Comparison of ENCODE assay signal across 19 cellular contexts in genomic region chr3:71074416-71074815, GRCh38.
A peak's percentile ranks its signal among the peaks of the same experiment; 100 is the strongest.
DNase-seq lines count a peak whose midpoint lies in the region; ATAC-seq and TF ChIP-seq lines count a peak whose summit lies in the region.
"Had no signal": no experiment of that assay in that cellular context is flagged by ENCODE, and none has a peak within 500 bp of the region (broad histone marks: within the 10 kb centered on the region; RNA-seq: fewer than 3 reads in every experiment).

No MANE protein-coding gene starts in this region.

- ATAC-seq in IMR-90 (ENCODE audit: low read depth): no peak
- ATAC-seq in naive thymus-derived CD8-positive, alpha-beta T cell: no peak
- ATAC-seq in HG02870 (IDR thresholded peaks at IDR 0.05; ENCODE audit: unreplicated experiment): no peak
- ATAC-seq: activated T-cell treated with anti-CD3 and anti-CD28 coated beads, Interleukin-2, amount 50 U/mL, for 4 hours; gastrocnemius medialis had no signal

- H3K36me3 Mint-ChIP-seq in CD4-positive, alpha-beta memory T cell: peaks cover 3 to 22% of the 10 kb centered on the region in 2 donors
- H3K36me3 Mint-ChIP-seq in naive thymus-derived CD8-positive, alpha-beta T cell: peaks cover 0 to 25% (median 0%) of the 10 kb centered on the region in 3 donors
- H3K36me3 Mint-ChIP-seq: neural progenitor cell had no signal

- H2AK9ac ChIP-seq in IMR-90 (replicated peaks; ENCODE audit: low read depth, low read length, poor library complexity): peak overlapping the region; percentile 22

- H3K4me2 ChIP-seq in IMR-90 (ENCODE audit: low read depth, low read length): no peak overlapping the region
- H3K4me2 ChIP-seq: neural progenitor cell had no signal

- in situ Hi-C loops in IMR-90 (cut with MboI; ENCODE audit: low sequenced_read_pairs) (no loop called here), brain microvascular endothelial cell (cut with HindIII; ENCODE audit: low pct_ligation_motif_present, low sequenced_read_pairs) (loop anchor here (25.0 kb wide), 1 partner anchor 537 kb away; no protein-coding TSS in a partner anchor)

- no peak for TF ChIP-seq RAD21 in IMR-90 (IDR thresholded peaks at IDR 0.05; ENCODE audit: low read length)

- H3K23ac ChIP-seq in IMR-90 (ENCODE audit: low read depth, low read length): peak overlapping the region; percentile 58; the same call in 1 of the 2 replicates

- peaks cover 3% of the 10 kb centered on the region; the same call in 1 of the 2 replicates for H4K20me1 ChIP-seq in IMR-90 (ENCODE audit: insufficient read depth, low read length)

- intact Hi-C loops in CD4-positive, alpha-beta memory T cell (cut with micrococcal nuclease): no loop called here
- intact Hi-C loops in IMR-90 (cut with micrococcal nuclease): no loop called here

- 0 out of 2 replicates have a peak overlapping the region, but pooled peaks have one; percentile 14 for H3K9ac ChIP-seq in IMR-90 (ENCODE audit: low read depth, low read length)
- H3K9ac ChIP-seq: neural progenitor cell had no signal

- peak overlapping the region; percentile 72 for H2BK5ac ChIP-seq in IMR-90 (ENCODE audit: low read depth, low read length, poor library complexity, severe bottlenecking)

- H2AFZ ChIP-seq in IMR-90 (replicated peaks; ENCODE audit: low read length, poor library complexity): no peak overlapping the region
- H2AFZ ChIP-seq: neural progenitor cell had no signal

- POLR2A ChIA-PET in CD4-positive, alpha-beta memory T cell (lab: Charles Lee; ENCODE audit: partially characterized antibody): interaction anchor here (3.7 kb wide), 1 partner anchor 13 kb away, joined by 13 read pairs; no protein-coding TSS in a partner anchor
- POLR2A ChIA-PET in IMR-90 (lab: Charles Lee; ENCODE audit: unreplicated experiment): no interaction called here
- POLR2A ChIA-PET in naive thymus-derived CD8-positive, alpha-beta T cell (lab: Charles Lee): interaction anchor here (0.6 kb wide), 1 partner anchor 134 kb away, joined by 3 read pairs; no protein-coding TSS in a partner anchor

- no peaks in the 10 kb centered on the region for H3K27me3 ChIP-seq in CD4-positive, alpha-beta memory T cell (ENCODE audit: insufficient read depth, low read length)
- no peaks in the 10 kb centered on the region for H3K27me3 ChIP-seq in IMR-90 (ENCODE audit: control insufficient read depth, insufficient read depth, low read length)
- no peaks in the 10 kb centered on the region for H3K27me3 ChIP-seq in brain microvascular endothelial cell (replicated peaks)
- H3K27me3 ChIP-seq: gastrocnemius medialis, neural progenitor cell, suprapubic skin had no signal

- H3K9me3 Mint-ChIP-seq in CD4-positive, alpha-beta memory T cell: no peaks in the 10 kb centered on the region
- no peaks in the 10 kb centered on the region for H3K9me3 Mint-ChIP-seq in naive thymus-derived CD8-positive, alpha-beta T cell
- H3K9me3 Mint-ChIP-seq: activated T-cell treated with anti-CD3 and anti-CD28 coated beads, Interleukin-2, amount 50 U/mL, for 4 hours; neural progenitor cell had no signal

- peak overlapping the region; percentile 36; the same call in 1 of the 2 replicates for H4K5ac ChIP-seq in IMR-90 (ENCODE audit: low read depth, low read length)

- dilution Hi-C loops in IMR-90 (cut with HindIII; ENCODE audit: low sequenced_read_pairs, unreplicated experiment): no loop called here

- peaks cover 6% of the 10 kb centered on the region for H3K36me3 ChIP-seq in CD4-positive, alpha-beta memory T cell (ENCODE audit: insufficient read depth, low read length)
- H3K36me3 ChIP-seq in IMR-90 (ENCODE audit: control insufficient read depth, insufficient read depth, low read length) (0 out of 2 replicates have a peak, but pooled peaks cover 2% of the 10 kb centered on the region), brain microvascular endothelial cell (replicated peaks) (no peaks in the 10 kb centered on the region)
- H3K36me3 ChIP-seq: gastrocnemius medialis, HAP-1, neural progenitor cell, suprapubic skin had no signal

- no peak overlapping the region for H3K18ac ChIP-seq in IMR-90 (ENCODE audit: low read depth, low read length)

- H3K27me3 Mint-ChIP-seq in CD4-positive, alpha-beta memory T cell: no peaks in the 10 kb centered on the region
- no peaks in the 10 kb centered on the region for H3K27me3 Mint-ChIP-seq in naive thymus-derived CD8-positive, alpha-beta T cell

- H2BK120ac ChIP-seq in IMR-90 (ENCODE audit: low read depth, low read length): peak overlapping the region; percentile 23

- H2BK15ac ChIP-seq in IMR-90 (ENCODE audit: low read depth, low read length): peak overlapping the region; percentile 19; the same call in 1 of the 3 replicates

- no peak overlapping the region for H3K56ac ChIP-seq in IMR-90 (ENCODE audit: extremely low read depth, insufficient read depth, low read length)

- H4K91ac ChIP-seq in IMR-90 (ENCODE audit: insufficient read depth, low read depth, low read length): peak overlapping the region; percentile 55; the same call in 1 of the 2 replicates

- peaks cover 50 to 86% of the 10 kb centered on the region in 2 experiments for H3K79me1 ChIP-seq in IMR-90 (ENCODE audit: low read depth in 1 of 2, low read length in 2 of 2)

- H4K8ac ChIP-seq in IMR-90 (ENCODE audit: low read depth in 2 of 2, low read length in 2 of 2): peak overlapping the region in 1 of 2 experiments; percentile 62; a peak in 2 of 4 replicates

- H3K27ac ChIP-seq in CD4-positive, alpha-beta memory T cell (ENCODE audit: low read depth, low read length): no peak overlapping the region
- H3K27ac ChIP-seq in IMR-90 (ENCODE audit: insufficient read depth, low read length): peak overlapping the region; percentile 64; the same call in 1 of the 2 replicates
- H3K27ac ChIP-seq in brain microvascular endothelial cell: peak overlapping the region; percentile 79
- H3K27ac ChIP-seq: gastrocnemius medialis, neural progenitor cell, SK-N-MC, suprapubic skin had no signal

- H3K4ac ChIP-seq in IMR-90 (ENCODE audit: low read depth, low read length): peak overlapping the region; percentile 76

- TF ChIP-seq POLR2A in IMR-90 (IDR thresholded peaks at IDR 0.05; ENCODE audit: low read depth, low read length): no peak

- peak overlapping the region; percentile 36 to 96 (median 89) for H3K27ac Mint-ChIP-seq in CD4-positive, alpha-beta memory T cell
- peak overlapping the region; percentile 61 to 94 (median 86) for H3K27ac Mint-ChIP-seq in naive thymus-derived CD8-positive, alpha-beta T cell
- H3K27ac Mint-ChIP-seq: neural progenitor cell had no signal

- H3K4me1 Mint-ChIP-seq in CD4-positive, alpha-beta memory T cell: peaks cover 61 to 87% (median 73%) of the 10 kb centered on the region in 4 donors
- peaks cover 53 to 96% (median 96%) of the 10 kb centered on the region in 4 donors for H3K4me1 Mint-ChIP-seq in naive thymus-derived CD8-positive, alpha-beta T cell

- peaks cover 67% of the 10 kb centered on the region for H3K4me1 ChIP-seq in CD4-positive, alpha-beta memory T cell (ENCODE audit: insufficient read depth, low read length)
- peaks cover 20% of the 10 kb centered on the region for H3K4me1 ChIP-seq in IMR-90 (ENCODE audit: control insufficient read depth, insufficient read depth, low read length)
- H3K4me1 ChIP-seq: HAP-1 had no signal

- H2AK5ac ChIP-seq in IMR-90 (ENCODE audit: low read depth, low read length): no peak overlapping the region

- WGBS in IMR-90 (ENCODE audit: extremely low coverage in 2 of 2, insufficient read length in 1 of 2), 2 experiments: no CpG with 5 or more reads among the region's 3 CpGs

- H3K9me1 ChIP-seq in IMR-90 (ENCODE audit: insufficient read depth, low read length): peaks cover 23% of the 10 kb centered on the region

- DNase-seq in CD4-positive, alpha-beta memory T cell: no peak
- DNase-seq in IMR-90: peak; percentile 43
- peak; percentile 71 for DNase-seq in brain microvascular endothelial cell
- DNase-seq in naive thymus-derived CD8-positive, alpha-beta T cell: no peak
- no peak for DNase-seq in DMS79 treated with DMSO at 0.1 percent for 48 hours (lab: John Stamatoyannopoulos, UW)
- DNase-seq in GM19240 (ENCODE audit: insufficient read length, low spot score): no peak
- DNase-seq: activated CD4-positive, alpha-beta T cell treated with anti-CD3 and anti-CD28 coated beads for 48 hours; activated T-cell treated with anti-CD3 and anti-CD28 coated beads, Interleukin-2, amount 50 U/mL, for 4 hours; amniotic stem cell; gastrocnemius medialis; NCI-H2029; NCI-H510A; stimulated activated CD4-positive, alpha-beta T cell treated with anti-CD3 and anti-CD28 coated beads, Interleukin-1b, Interleukin-23, amount 100 ng/mL, for 48 hours; T1000 had no signal

- BruUV-seq in IMR-90 (replicated peaks; lab: Mats Ljungman, UMichigan): no TSS peak

- H3K9me3 ChIP-seq in CD4-positive, alpha-beta memory T cell (ENCODE audit: control insufficient read depth in 1 of 2, low read length in 2 of 2): no peaks in the 10 kb centered on the region
- no peaks in the 10 kb centered on the region for H3K9me3 ChIP-seq in IMR-90 (ENCODE audit: control insufficient read depth, insufficient read depth, low read length)
- H3K9me3 ChIP-seq: gastrocnemius medialis, HAP-1, suprapubic skin had no signal

- CTCF ChIA-PET in CD4-positive, alpha-beta memory T cell (lab: Charles Lee; ENCODE audit: partially characterized antibody): interaction anchor here (0.9 to 1.1 kb wide), 3 partner anchors 14 to 17 kb away, joined by 3 to 4 read pairs (median 3); no protein-coding TSS in a partner anchor
- CTCF ChIA-PET in IMR-90 (lab: Yijun Ruan, JAX): no interaction called here

- no peak for TF ChIP-seq CTCF in IMR-90 (conservative IDR thresholded peaks at IDR 0.05; ENCODE audit: low read depth, low read length)
- TF ChIP-seq CTCF in brain microvascular endothelial cell (IDR thresholded peaks at IDR 0.05; ENCODE audit: low read depth, low read length, missing control alignments): no peak

- peak overlapping the region; percentile 54; the same call in 1 of the 2 replicates for H3K14ac ChIP-seq in IMR-90 (replicated peaks; ENCODE audit: low read depth, low read length)

- peak overlapping the region; percentile 42; the same call in 1 of the 2 replicates for H2BK20ac ChIP-seq in IMR-90 (ENCODE audit: low read depth, low read length)

- H3K4me3 ChIP-seq in CD4-positive, alpha-beta memory T cell (ENCODE audit: low read length in 2 of 2): no peak overlapping the region
- H3K4me3 ChIP-seq in IMR-90 (ENCODE audit: insufficient read depth, low read depth, low read length): no peak overlapping the region
- H3K4me3 ChIP-seq in brain microvascular endothelial cell (ENCODE audit: low read depth, low read length): no peak overlapping the region
- H3K4me3 ChIP-seq: gastrocnemius medialis, HAP-1, neural progenitor cell, SK-N-MC, suprapubic skin had no signal

- no peak overlapping the region for H3K4me3 Mint-ChIP-seq in CD4-positive, alpha-beta memory T cell
- no peak overlapping the region for H3K4me3 Mint-ChIP-seq in naive thymus-derived CD8-positive, alpha-beta T cell
- H3K4me3 Mint-ChIP-seq: activated T-cell treated with anti-CD3 and anti-CD28 coated beads, Interleukin-2, amount 50 U/mL, for 4 hours; neural progenitor cell had no signal

TF ChIP-seq in IMR-90, 13 proteins besides CTCF, POLR2A, EP300 and RAD21 (continues in another document):
- TF ChIP-seq NFE2L2 (IDR thresholded peaks at IDR 0.05; ENCODE audit: low read depth, low read length) (no peak), RFX5 (IDR thresholded peaks at IDR 0.05; ENCODE audit: low read depth, low read length) (no peak), SMC3 (IDR thresholded peaks at IDR 0.05; ENCODE audit: low read depth, low read length) (no peak), BHLHE40 (IDR thresholded peaks at IDR 0.05; ENCODE audit: low read depth, low read length) (no peak), FOS (IDR thresholded peaks at IDR 0.05; ENCODE audit: low read depth, low read length) (no peak)

Comparison
In these comparisons a context has a peak if more than half of its experiments do, and no peak if none do; other contexts are left out.
1. DNase-seq: peak in IMR-90 (single experiment) and brain microvascular endothelial cell (single experiment); none in CD4-positive, alpha-beta memory T cell (0 of 5), naive thymus-derived CD8-positive, alpha-beta T cell (0 of 10), DMS79 treated with DMSO at 0.1 percent for 48 hours (single experiment) and GM19240 (single experiment).